13 cellular contexts compared by ENCODE assay signal in the genomic region with DNA sequence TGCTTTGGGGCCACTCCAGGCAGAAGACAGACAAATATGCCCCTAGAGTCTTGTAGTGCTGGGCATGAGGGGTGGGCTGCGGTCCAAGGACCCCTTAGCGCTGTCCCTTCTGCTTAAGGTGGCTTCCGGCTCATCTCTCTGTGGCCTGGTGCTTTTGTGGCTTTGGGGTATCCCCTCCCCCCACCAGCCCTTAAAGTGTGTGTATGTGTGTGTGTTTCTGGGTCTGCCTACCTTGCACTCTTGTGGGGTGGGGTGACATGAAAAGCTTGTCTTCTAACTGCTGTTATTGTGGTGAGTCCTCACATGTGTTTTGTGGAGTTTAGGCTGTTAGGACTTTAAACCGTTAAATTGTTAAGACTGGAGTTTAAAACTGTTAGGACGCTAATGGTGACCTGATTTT. TPM values are rescaled to one million over a fixed set of nuclear protein-coding genes. Genes with fewer than 3 reads are reported as not detected.
DNase-seq lines count a peak whose midpoint lies in the region; ATAC-seq and TF ChIP-seq lines count a peak whose summit lies in the region.
"Had no signal": no experiment of that assay in that cellular context is flagged by ENCODE, and none has a peak within 500 bp of the region (broad histone marks: within the 10 kb centered on the region; RNA-seq: fewer than 3 reads in every experiment).

No MANE protein-coding gene starts in this region.

- POLR2A ChIA-PET in activated CD4-positive, alpha-beta T cell treated with anti-CD3 and anti-CD28 coated beads, Interleukin-2, amount 10 ng/mL, durations not matched to agents 7 days and 5 days (lab: Charles Lee) = no interaction called here

- peaks cover 7% of the 10 kb centered on the region for H3K9me3 ChIP-seq in KOPT-K1 (ENCODE audit: insufficient read depth, low read length, poor library complexity, severe bottlenecking)

- CTCF ChIA-PET in activated CD4-positive, alpha-beta T cell treated with anti-CD3 and anti-CD28 coated beads, Interleukin-2, amount 10 ng/mL, durations not matched to agents 7 days and 5 days (lab: Charles Lee) = interaction anchor here (0.5 kb wide), 1 partner anchor 41 kb away, joined by 3 read pairs; no protein-coding TSS in a partner anchor

- peak overlapping the region; percentile 37 for H3K27ac Mint-ChIP-seq in activated CD4-positive, alpha-beta T cell treated with anti-CD3 and anti-CD28 coated beads, Interleukin-2, amount 10 ng/mL, durations not matched to agents 7 days and 5 days
- H3K27ac Mint-ChIP-seq in central memory CD8-positive, alpha-beta T cell (ENCODE audit: low read depth) = no peak overlapping the region
- peak overlapping the region; percentile 8 for H3K27ac Mint-ChIP-seq in progenitor cell of endocrine pancreas

- H3K4me3 Mint-ChIP-seq in activated CD4-positive, alpha-beta T cell treated with anti-CD3 and anti-CD28 coated beads, Interleukin-2, amount 10 ng/mL, durations not matched to agents 7 days and 5 days = no peak overlapping the region
- peak overlapping the region; percentile 3 for H3K4me3 Mint-ChIP-seq in central memory CD8-positive, alpha-beta T cell
- H3K4me3 Mint-ChIP-seq in progenitor cell of endocrine pancreas (ENCODE audit: low read depth) = no peak overlapping the region

- no peak for TF ChIP-seq CTCF in progenitor cell of endocrine pancreas (IDR thresholded peaks at IDR 0.05; ENCODE audit: unreplicated experiment)

- DNase-seq in activated CD4-positive, alpha-beta T cell treated with anti-CD3 and anti-CD28 coated beads, Interleukin-2, amount 10 ng/mL, durations not matched to agents 7 days and 5 days = no peak
- no peak for DNase-seq in activated CD4-positive, alpha-beta T cell treated with anti-CD3 and anti-CD28 coated beads for 4 hours
- no peak for DNase-seq in central memory CD8-positive, alpha-beta T cell (ENCODE audit: low spot score in 2 of 2)
- DNase-seq in progenitor cell of endocrine pancreas (ENCODE audit: low spot score, unreplicated experiment) = no peak
- no peak for DNase-seq in stimulated activated CD4-positive, alpha-beta T cell treated with anti-CD3 and anti-CD28 coated beads, Interleukin-2, amount 100 ng/mL, for 48 hours
- no peak for DNase-seq in pons (ENCODE audit: low spot score)
- DNase-seq: DMS79, HCEC 1CT, NCI-H1436, posterior cingulate gyrus had no signal

- H3K36me3 Mint-ChIP-seq in activated CD4-positive, alpha-beta T cell treated with anti-CD3 and anti-CD28 coated beads, Interleukin-2, amount 10 ng/mL, durations not matched to agents 7 days and 5 days (ENCODE audit: low read depth) = peaks cover 34% of the 10 kb centered on the region
- peaks cover 35% of the 10 kb centered on the region for H3K36me3 Mint-ChIP-seq in central memory CD8-positive, alpha-beta T cell (ENCODE audit: insufficient read depth)
- peaks cover 43% of the 10 kb centered on the region for H3K36me3 Mint-ChIP-seq in progenitor cell of endocrine pancreas (ENCODE audit: insufficient read depth)

- peak overlapping the region; percentile 78 for H3K27ac ChIP-seq in KOPT-K1 (ENCODE audit: low read depth, low read length, poor library complexity, severe bottlenecking)
- H3K27ac ChIP-seq: 22Rv1 had no signal

- H3K4me1 Mint-ChIP-seq in activated CD4-positive, alpha-beta T cell treated with anti-CD3 and anti-CD28 coated beads, Interleukin-2, amount 10 ng/mL, durations not matched to agents 7 days and 5 days = peaks cover 42% of the 10 kb centered on the region
- peaks cover 63% of the 10 kb centered on the region for H3K4me1 Mint-ChIP-seq in central memory CD8-positive, alpha-beta T cell
- peaks cover 5% of the 10 kb centered on the region for H3K4me1 Mint-ChIP-seq in progenitor cell of endocrine pancreas (ENCODE audit: low read depth)

- peaks cover 34% of the 10 kb centered on the region for H3K36me3 ChIP-seq in KOPT-K1 (ENCODE audit: insufficient read depth, low read length)

- no peak for ATAC-seq in central memory CD8-positive, alpha-beta T cell (replicated peaks; ENCODE audit: extremely low read depth, poor library complexity, severe bottlenecking)
- no peak for ATAC-seq in HG03439 (IDR thresholded peaks at IDR 0.05; ENCODE audit: unreplicated experiment)

- no peaks in the 10 kb centered on the region for H3K9me3 Mint-ChIP-seq in activated CD4-positive, alpha-beta T cell treated with anti-CD3 and anti-CD28 coated beads, Interleukin-2, amount 10 ng/mL, durations not matched to agents 7 days and 5 days
- no peaks in the 10 kb centered on the region for H3K9me3 Mint-ChIP-seq in central memory CD8-positive, alpha-beta T cell
- peaks cover 10% of the 10 kb centered on the region for H3K9me3 Mint-ChIP-seq in progenitor cell of endocrine pancreas (ENCODE audit: low read depth)

- H3K27me3 Mint-ChIP-seq in activated CD4-positive, alpha-beta T cell treated with anti-CD3 and anti-CD28 coated beads, Interleukin-2, amount 10 ng/mL, durations not matched to agents 7 days and 5 days = no peaks in the 10 kb centered on the region
- no peaks in the 10 kb centered on the region for H3K27me3 Mint-ChIP-seq in central memory CD8-positive, alpha-beta T cell
- no peaks in the 10 kb centered on the region for H3K27me3 Mint-ChIP-seq in progenitor cell of endocrine pancreas

RNA-seq across cellular contexts. Expression of gene MARCHF6, which starts 23.6 kb away (rescaled TPM):
- 10 to 100 TPM; 84.7 to 93.6 TPM for total RNA-seq in activated CD4-positive, alpha-beta T cell treated with anti-CD3 and anti-CD28 coated beads, Interleukin-2, amount 10 ng/mL, durations not matched to agents 7 days and 5 days
- total RNA-seq in progenitor cell of endocrine pancreas = 230 and 239 TPM in 2 replicates
